ENCODE assay signal across 24 cellular contexts in the genomic region with DNA sequence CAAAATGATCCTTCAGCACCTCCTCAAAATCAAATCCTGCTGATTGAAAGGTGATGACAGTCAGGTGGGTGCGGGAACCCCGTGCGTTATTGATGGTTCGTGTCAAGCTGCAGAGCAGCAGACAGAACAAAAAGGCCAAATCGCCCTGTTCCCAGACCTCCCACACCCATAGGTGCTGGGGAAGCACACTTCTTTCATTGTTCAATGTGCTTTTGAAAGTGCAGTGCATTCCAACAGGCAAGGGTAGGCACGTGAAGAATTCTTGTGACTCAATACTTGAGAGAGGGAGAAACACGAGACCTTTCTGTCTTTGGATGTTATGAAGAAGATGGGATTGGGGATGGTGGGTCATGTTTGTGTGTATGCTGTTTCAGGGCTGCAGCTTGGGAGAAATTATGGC.
"Had no signal": no experiment of that assay in that cellular context is flagged by ENCODE, and none has a peak within 500 bp of the region (broad histone marks: within the 10 kb centered on the region; RNA-seq: fewer than 3 reads in every experiment).

No MANE protein-coding gene starts in this region.

- ATAC-seq: heart left ventricle; left cardiac atrium; naive thymus-derived CD4-positive, alpha-beta T cell; psoas muscle; stimulated activated naive B cell treated with anti-CD40 and anti-IgM and Interleukin-4, amounts not matched to agents 10 μg/mL and 1 μg/mL and 100 μg/mL, for 72 hours; stimulated activated naive CD8-positive, alpha-beta T cell treated with anti-CD3 and anti-CD28 coated beads, Interleukin-15, amount 100 ng/mL, for 72 hours had no signal

- H3K9me3 Mint-ChIP-seq: naive thymus-derived CD4-positive, alpha-beta T cell had no signal

- H3K4me3 ChIP-seq: colonic mucosa, heart left ventricle, left ventricle myocardium inferior, lung, psoas muscle, sigmoid colon, skin epidermis, testis, tibial nerve had no signal

- H3K27ac ChIP-seq: colonic mucosa, heart left ventricle, left ventricle myocardium inferior, neutrophil, psoas muscle, sigmoid colon, skin epidermis, testis, tibial nerve had no signal

- H3K4me3 Mint-ChIP-seq: naive thymus-derived CD4-positive, alpha-beta T cell; nephron progenitor cell; stimulated activated naive B cell treated with anti-CD40 and anti-IgM and Interleukin-4, amounts not matched to agents 10 μg/mL and 1 μg/mL and 100 μg/mL, for 72 hours; stimulated activated naive CD8-positive, alpha-beta T cell treated with anti-CD3 and anti-CD28 coated beads, Interleukin-15, amount 100 ng/mL, for 72 hours had no signal

- H3K36me3 Mint-ChIP-seq: naive thymus-derived CD4-positive, alpha-beta T cell; stimulated activated naive B cell treated with anti-CD40 and anti-IgM and Interleukin-4, amounts not matched to agents 10 μg/mL and 1 μg/mL and 100 μg/mL, for 72 hours had no signal

- H3K4me1 Mint-ChIP-seq: naive thymus-derived CD4-positive, alpha-beta T cell; stimulated activated naive B cell treated with anti-CD40 and anti-IgM and Interleukin-4, amounts not matched to agents 10 μg/mL and 1 μg/mL and 100 μg/mL, for 72 hours; stimulated activated naive CD8-positive, alpha-beta T cell treated with anti-CD3 and anti-CD28 coated beads, Interleukin-15, amount 100 ng/mL, for 72 hours had no signal

- H3K27ac Mint-ChIP-seq: naive thymus-derived CD4-positive, alpha-beta T cell; nephron progenitor cell; stimulated activated naive B cell treated with anti-CD40 and anti-IgM and Interleukin-4, amounts not matched to agents 10 μg/mL and 1 μg/mL and 100 μg/mL, for 72 hours; stimulated activated naive CD8-positive, alpha-beta T cell treated with anti-CD3 and anti-CD28 coated beads, Interleukin-15, amount 100 ng/mL, for 72 hours had no signal

- FAIRE-seq: islet of Langerhans had no signal

- H3K36me3 ChIP-seq: colonic mucosa, heart left ventricle, left ventricle myocardium inferior, neutrophil, sigmoid colon, tibial nerve had no signal

- H3K27me3 ChIP-seq: colonic mucosa, neutrophil, sigmoid colon, testis, tibial nerve had no signal

- H3K4me1 ChIP-seq: colonic mucosa, left ventricle myocardium inferior, psoas muscle, sigmoid colon, testis had no signal

- DNase-seq: cerebellar nuclear complex; colonic mucosa; dermis blood vessel endothelial cell; erythroblast; foreskin melanocyte; heart left ventricle; hippocampal formation; left cardiac atrium; left ventricle myocardium inferior; mesendoderm; naive thymus-derived CD4-positive, alpha-beta T cell; nephron progenitor cell; psoas muscle; sigmoid colon; stimulated activated CD4-positive, alpha-beta T cell treated with anti-CD3 and anti-CD28 coated beads, Interleukin-2, amount 100 ng/mL, for 24 hours; stimulated activated CD4-positive, alpha-beta T cell treated with anti-CD3 and anti-CD28 coated beads, Interleukin-4, amount 100 ng/mL, for 4 hours; stimulated activated naive B cell treated with anti-CD40 and anti-IgM and Interleukin-4, amounts not matched to agents 10 μg/mL and 1 μg/mL and 100 μg/mL, for 72 hours; stimulated activated naive CD8-positive, alpha-beta T cell treated with anti-CD3 and anti-CD28 coated beads, Interleukin-15, amount 100 ng/mL, for 72 hours; testis had no signal

- H3K9me3 ChIP-seq: colonic mucosa, left ventricle myocardium inferior, neutrophil, psoas muscle, sigmoid colon, testis had no signal
